ENCODE assay signal across 20 cellular contexts in genomic region chr4:80454040-80454439, GRCh38.
DNase-seq lines count a peak whose midpoint lies in the region; ATAC-seq and TF ChIP-seq lines count a peak whose summit lies in the region.
"Had no signal": no experiment of that assay in that cellular context is flagged by ENCODE, and none has a peak within 500 bp of the region (broad histone marks: within the 10 kb centered on the region; RNA-seq: fewer than 3 reads in every experiment).

No MANE protein-coding gene starts in this region.

- DNase-seq in HCT116 (ENCODE audit: low read depth, low spot score) (peak; percentile 2), OCI-LY7 (ENCODE audit: low spot score) (no peak), progenitor cell of endocrine pancreas (ENCODE audit: low spot score, unreplicated experiment) (no peak), endothelial cell (ENCODE audit: low spot score) (no peak)
- DNase-seq in CD8-positive, alpha-beta memory T cell = no peak
- DNase-seq: activated naive CD8-positive, alpha-beta T cell treated with anti-CD3 and anti-CD28 coated beads, Interleukin-2, amount 10 ng/mL, durations not matched to agents 7 days and 5 days; left cardiac atrium; NCI-H2029; NCI-H510A; posterior cingulate gyrus; SJCRH30; stimulated activated CD4-positive, alpha-beta T cell treated with anti-CD3 and anti-CD28 coated beads, Interleukin-4, amount 100 ng/mL, for 24 hours; uterus had no signal

- H3K27me3 Mint-ChIP-seq in progenitor cell of endocrine pancreas (no peaks in the 10 kb centered on the region), endothelial cell (ENCODE audit: unreplicated experiment) (no peaks in the 10 kb centered on the region)
- H3K27me3 Mint-ChIP-seq in CD8-positive, alpha-beta memory T cell = no peaks in the 10 kb centered on the region
- H3K27me3 Mint-ChIP-seq: activated naive CD8-positive, alpha-beta T cell treated with anti-CD3 and anti-CD28 coated beads, Interleukin-2, amount 10 ng/mL, durations not matched to agents 7 days and 5 days had no signal

- H3K9me3 ChIP-seq in HCT116 (ENCODE audit: control insufficient read depth in 1 of 2, insufficient read depth in 1 of 2, low read depth in 1 of 2, low read length in 2 of 2) (no peaks in the 10 kb centered on the region), OCI-LY7 (ENCODE audit: low read length) (peaks cover 30% of the 10 kb centered on the region; the same call in 1 of the 2 replicates), esophagus (ENCODE audit: control insufficient read depth in 2 of 2, insufficient read depth in 1 of 2, low read depth in 1 of 2, low read length in 1 of 2) (no peaks in the 10 kb centered on the region)
- no peaks in the 10 kb centered on the region for H3K9me3 ChIP-seq in CD8-positive, alpha-beta memory T cell (ENCODE audit: low read length)
- H3K9me3 ChIP-seq: SJCRH30, uterus had no signal

- TF ChIP-seq CTCF in HCT116 (IDR thresholded peaks at IDR 0.05 in 2 of 3, conservative IDR thresholded peaks at IDR 0.05 in 1 of 3; ENCODE audit: borderline replicate concordance in 1 of 3, insufficient read depth in 1 of 3, low read depth in 2 of 3, low read length in 2 of 3) (no peak), OCI-LY7 (conservative IDR thresholded peaks at IDR 0.05; ENCODE audit: low read length) (no peak), progenitor cell of endocrine pancreas (IDR thresholded peaks at IDR 0.05; ENCODE audit: unreplicated experiment) (no peak), endothelial cell (IDR thresholded peaks at IDR 0.05; ENCODE audit: unreplicated experiment) (no peak)

- H3K27me3 ChIP-seq in HCT116 (ENCODE audit: insufficient read depth, low read length) = no peaks in the 10 kb centered on the region; the same call in 1 of the 2 replicates
- no peaks in the 10 kb centered on the region for H3K27me3 ChIP-seq in esophagus (ENCODE audit: control insufficient read depth in 1 of 2, insufficient read depth in 2 of 2, low read length in 2 of 2)
- H3K27me3 ChIP-seq in CD8-positive, alpha-beta memory T cell (ENCODE audit: insufficient read depth, low read length, poor library complexity, severe bottlenecking) = no peaks in the 10 kb centered on the region
- H3K27me3 ChIP-seq: SJCRH30, uterus had no signal

- H3K4me3 ChIP-seq in HCT116 (replicated peaks in 1 of 2; ENCODE audit: low read depth in 1 of 2, low read length in 2 of 2) = no peak overlapping the region
- no peak overlapping the region for H3K4me3 ChIP-seq in OCI-LY7 (ENCODE audit: low read depth, low read length, poor library complexity, severe bottlenecking)
- no peak overlapping the region for H3K4me3 ChIP-seq in esophagus (ENCODE audit: low read depth in 1 of 2, low read length in 2 of 2)
- no peak overlapping the region for H3K4me3 ChIP-seq in CD8-positive, alpha-beta memory T cell (ENCODE audit: low read length)
- H3K4me3 ChIP-seq: SJCRH30, uterus had no signal

- H3K4me1 Mint-ChIP-seq in progenitor cell of endocrine pancreas (ENCODE audit: low read depth) (peaks cover 8% of the 10 kb centered on the region), endothelial cell (ENCODE audit: unreplicated experiment) (no peaks in the 10 kb centered on the region)
- no peaks in the 10 kb centered on the region for H3K4me1 Mint-ChIP-seq in CD8-positive, alpha-beta memory T cell
- H3K4me1 Mint-ChIP-seq: activated naive CD8-positive, alpha-beta T cell treated with anti-CD3 and anti-CD28 coated beads, Interleukin-2, amount 10 ng/mL, durations not matched to agents 7 days and 5 days; nephron had no signal

- no peak for TF ChIP-seq RAD21 in HCT116 (IDR thresholded peaks at IDR 0.05; ENCODE audit: low read depth)

- H3K9me2 ChIP-seq in HCT116 (ENCODE audit: insufficient read depth) (no peaks in the 10 kb centered on the region), OCI-LY7 (ENCODE audit: insufficient read depth, low read length) (no peaks in the 10 kb centered on the region)

- peak overlapping the region; percentile 7 for H3K27ac Mint-ChIP-seq in progenitor cell of endocrine pancreas
- H3K27ac Mint-ChIP-seq in CD8-positive, alpha-beta memory T cell = no peak overlapping the region
- H3K27ac Mint-ChIP-seq in endothelial cell (ENCODE audit: unreplicated experiment) = no peak overlapping the region
- H3K27ac Mint-ChIP-seq: activated naive CD8-positive, alpha-beta T cell treated with anti-CD3 and anti-CD28 coated beads, Interleukin-2, amount 10 ng/mL, durations not matched to agents 7 days and 5 days; mesothelial cell of epicardium; nephron; T-helper 2 cell treated with Interferon-gamma antibody and Interleukin-4, amounts not matched to agents 5 μg/mL and 100 μg/mL, for 36 hours had no signal

- H4K20me1 ChIP-seq in HCT116 (ENCODE audit: insufficient read depth) (no peaks in the 10 kb centered on the region), OCI-LY7 (ENCODE audit: insufficient read depth, low read length) (no peaks in the 10 kb centered on the region)

- BruUV-seq in HCT116 (replicated peaks; lab: Mats Ljungman, UMichigan) (no TSS peak), OCI-LY7 (replicated peaks; lab: Mats Ljungman, UMichigan) (no TSS peak)

- H3K27ac ChIP-seq in HCT116 (ENCODE audit: low read depth, low read length) (no peak overlapping the region), OCI-LY7 (ENCODE audit: low read depth, low read length, poor library complexity, severe bottlenecking) (peak overlapping the region; percentile 30), esophagus (ENCODE audit: low read depth in 2 of 2, low read length in 1 of 2) (peak overlapping the region; percentile 36 to 66)
- H3K27ac ChIP-seq in CD8-positive, alpha-beta memory T cell (ENCODE audit: low read depth, low read length) = no peak overlapping the region
- H3K27ac ChIP-seq: SJCRH30, uterus had no signal

- CTCF ChIA-PET in HCT116 (lab: Charles Lee) = no interaction called here
- CTCF ChIA-PET in OCI-LY7 (lab: Charles Lee; ENCODE audit: unreplicated experiment) = no interaction called here
- CTCF ChIA-PET in CD8-positive, alpha-beta memory T cell (lab: Charles Lee) = no interaction called here

- H2AFZ ChIP-seq in HCT116 (ENCODE audit: low read depth, low read length, poor library complexity, severe bottlenecking) = no peak overlapping the region
- no peak overlapping the region; the same call in 1 of the 2 replicates for H2AFZ ChIP-seq in OCI-LY7 (ENCODE audit: low read length)

- 85 to 89% methylated on average over 2 of the region's 2 CpGs for WGBS in esophagus, 2 donors

- no peak overlapping the region for H3K9ac ChIP-seq in HCT116 (ENCODE audit: low read length)

- H3K4me1 ChIP-seq in HCT116 (ENCODE audit: control insufficient read depth in 1 of 2, insufficient read depth in 2 of 2, low read length in 2 of 2) (peaks cover 0 to 8% of the 10 kb centered on the region in 2 experiments; a peak in 1 of 4 replicates), OCI-LY7 (ENCODE audit: insufficient read depth, low read length, poor library complexity, severe bottlenecking) (peaks cover 13% of the 10 kb centered on the region), esophagus (ENCODE audit: control insufficient read depth in 2 of 2, insufficient read depth in 2 of 2, low read length in 1 of 2) (no peaks in the 10 kb centered on the region)
- H3K4me1 ChIP-seq in CD8-positive, alpha-beta memory T cell (ENCODE audit: insufficient read depth, low read length) = no peaks in the 10 kb centered on the region
- H3K4me1 ChIP-seq: SJCRH30, uterus had no signal

- TF ChIP-seq POLR2A in HCT116 (IDR thresholded peaks at IDR 0.05; ENCODE audit: borderline replicate concordance, extremely low read depth, insufficient read depth, insufficient read length) = no peak

- RAD21 ChIA-PET in HCT116 (lab: Charles Lee; ENCODE audit: low non-redundant PET in 1 of 2, low total read pairs in 2 of 2, uncharacterized antibody in 2 of 2, unreplicated experiment in 2 of 2) = no interaction called here

- H3K4me3 Mint-ChIP-seq in progenitor cell of endocrine pancreas (ENCODE audit: low read depth) (no peak overlapping the region), endothelial cell (ENCODE audit: unreplicated experiment) (no peak overlapping the region)
- no peak overlapping the region for H3K4me3 Mint-ChIP-seq in CD8-positive, alpha-beta memory T cell
- H3K4me3 Mint-ChIP-seq: activated naive CD8-positive, alpha-beta T cell treated with anti-CD3 and anti-CD28 coated beads, Interleukin-2, amount 10 ng/mL, durations not matched to agents 7 days and 5 days; mesothelial cell of epicardium; nephron; T-helper 2 cell treated with Interferon-gamma antibody and Interleukin-4, amounts not matched to agents 5 μg/mL and 100 μg/mL, for 36 hours had no signal

- H3K79me2 ChIP-seq in HCT116 (ENCODE audit: insufficient read depth, low read length) (no peaks in the 10 kb centered on the region), OCI-LY7 (ENCODE audit: insufficient read depth, low read depth, low read length) (no peaks in the 10 kb centered on the region)

- H3K36me3 ChIP-seq in HCT116 (ENCODE audit: control insufficient read depth in 1 of 2, insufficient read depth in 2 of 2, low read length in 2 of 2) = no peaks in the 10 kb centered on the region
- H3K36me3 ChIP-seq in OCI-LY7 (ENCODE audit: insufficient read depth, low read length) = peaks cover 12% of the 10 kb centered on the region; the same call in 1 of the 2 replicates
- no peaks in the 10 kb centered on the region for H3K36me3 ChIP-seq in esophagus (ENCODE audit: control insufficient read depth in 2 of 2, insufficient read depth in 2 of 2, low read length in 1 of 2)
- H3K36me3 ChIP-seq in CD8-positive, alpha-beta memory T cell (ENCODE audit: insufficient read depth, low read length) = no peaks in the 10 kb centered on the region
- H3K36me3 ChIP-seq: SJCRH30, uterus had no signal

- H3K36me3 Mint-ChIP-seq in progenitor cell of endocrine pancreas (ENCODE audit: insufficient read depth) (no peaks in the 10 kb centered on the region), endothelial cell (ENCODE audit: low read depth, unreplicated experiment) (no peaks in the 10 kb centered on the region)
- peaks cover 0 to 15% (median 1%) of the 10 kb centered on the region in 3 donors for H3K36me3 Mint-ChIP-seq in CD8-positive, alpha-beta memory T cell
- H3K36me3 Mint-ChIP-seq: mesothelial cell of epicardium had no signal

- POLR2A ChIA-PET in HCT116 (lab: Charles Lee) (no interaction called here), OCI-LY7 (lab: Charles Lee) (interaction anchor here (1.0 kb wide), 1 partner anchor 31 kb away, joined by 3 read pairs; no protein-coding TSS in a partner anchor)
- POLR2A ChIA-PET in CD8-positive, alpha-beta memory T cell (lab: Charles Lee) = no interaction called here

- no peak for ATAC-seq in HCT116
- ATAC-seq in HG02642 (IDR thresholded peaks at IDR 0.05; ENCODE audit: poor library complexity, unreplicated experiment) = no peak
- ATAC-seq in HG03442 (IDR thresholded peaks at IDR 0.05; ENCODE audit: unreplicated experiment) = no peak
- ATAC-seq: HepG2, left cardiac atrium had no signal

- H3K9me3 Mint-ChIP-seq in progenitor cell of endocrine pancreas (ENCODE audit: low read depth) = no peaks in the 10 kb centered on the region
- peaks cover 0 to 8% (median 4%) of the 10 kb centered on the region in 5 donors for H3K9me3 Mint-ChIP-seq in CD8-positive, alpha-beta memory T cell
- no peaks in the 10 kb centered on the region for H3K9me3 Mint-ChIP-seq in endothelial cell (ENCODE audit: unreplicated experiment)
- H3K9me3 Mint-ChIP-seq: mesothelial cell of epicardium; nephron; T-helper 2 cell treated with Interferon-gamma antibody and Interleukin-4, amounts not matched to agents 5 μg/mL and 100 μg/mL, for 36 hours had no signal

- intact Hi-C loops in HCT116 (cut with micrococcal nuclease) = no loop called here
- intact Hi-C loops in OCI-LY7 (cut with micrococcal nuclease; ENCODE audit: unreplicated experiment) = no loop called here

- H3K4me2 ChIP-seq in HCT116 (ENCODE audit: low read length) (peak overlapping the region; percentile 29; the same call in 1 of the 2 replicates), OCI-LY7 (ENCODE audit: low read length) (peak overlapping the region; percentile 11; the same call in 1 of the 2 replicates)

Comparison
In these comparisons a context has a peak if more than half of its experiments do, and no peak if none do; other contexts are left out.
1. H3K27ac ChIP-seq: peak in OCI-LY7 (single experiment) and esophagus (2 of 2); none in HCT116 (single experiment) and CD8-positive, alpha-beta memory T cell (single experiment).